20 cellular contexts compared by ENCODE assay signal in genomic region chr1:65445837-65446236, GRCh38. TPM values are rescaled to one million over a fixed set of nuclear protein-coding genes. Genes with fewer than 3 reads are reported as not detected.
DNase-seq lines count a peak whose midpoint lies in the region; ATAC-seq, FAIRE-seq and TF ChIP-seq lines count a peak whose summit lies in the region.
"Had no signal": no experiment of that assay in that cellular context is flagged by ENCODE, and none has a peak within 500 bp of the region (broad histone marks: within the 10 kb centered on the region; RNA-seq: fewer than 3 reads in every experiment).

No MANE protein-coding gene starts in this region.

- H3K4me3 ChIP-seq in A549 (no peak overlapping the region), IMR-90 (ENCODE audit: insufficient read depth, low read depth, low read length) (no peak overlapping the region), K562 (no peak overlapping the region), foreskin fibroblast (ENCODE audit: low read depth in 1 of 2, low read length in 2 of 2) (no peak overlapping the region)
- H3K4me3 ChIP-seq: BLaER1 treated with 17β-estradiol and CSF1 and Interleukin-3, amounts not matched to agents 10 nM and 100 nM had no signal

- H4K20me1 ChIP-seq in IMR-90 (ENCODE audit: insufficient read depth, low read length) (no peaks in the 10 kb centered on the region), K562 (replicated peaks; ENCODE audit: control insufficient read depth, insufficient read depth, low read length) (no peaks in the 10 kb centered on the region)
- H4K20me1 ChIP-seq: BLaER1 treated with 17β-estradiol and CSF1 and Interleukin-3, amounts not matched to agents 10 nM and 100 nM had no signal

- H3K27me3 ChIP-seq in IMR-90 (ENCODE audit: control insufficient read depth, insufficient read depth, low read length), result no peaks in the 10 kb centered on the region
- H3K27me3 ChIP-seq in K562 (ENCODE audit: control insufficient read depth in 2 of 2, insufficient read depth in 2 of 2, low read length in 2 of 2), result no peaks in the 10 kb centered on the region
- H3K27me3 ChIP-seq: BLaER1 treated with 17β-estradiol and CSF1 and Interleukin-3, amounts not matched to agents 10 nM and 100 nM had no signal

- H4K8ac ChIP-seq in IMR-90 (ENCODE audit: low read depth in 2 of 2, low read length in 2 of 2), result no peak overlapping the region

- CTCF ChIA-PET in A549 (lab: Yijun Ruan, JAX) (no interaction called here), IMR-90 (lab: Yijun Ruan, JAX) (no interaction called here), K562 (lab: Yijun Ruan, JAX; ENCODE audit: low intra/inter-chr PET ratio) (no interaction called here)

- no peak overlapping the region for H3K56ac ChIP-seq in IMR-90 (ENCODE audit: extremely low read depth, insufficient read depth, low read length)

- H3K4me1 ChIP-seq in A549 (no peaks in the 10 kb centered on the region), IMR-90 (ENCODE audit: control insufficient read depth, insufficient read depth, low read length) (peaks cover 5% of the 10 kb centered on the region), K562 (replicated peaks in 1 of 2; ENCODE audit: control insufficient read depth in 2 of 2, insufficient read depth in 2 of 2, low read length in 2 of 2) (peaks cover 3 to 4% of the 10 kb centered on the region in 2 experiments; a peak in 2 of 5 replicates)
- H3K4me1 ChIP-seq: Caco-2 had no signal

- DNase-seq in A549 (ENCODE audit: low read depth in 1 of 2, low spot score in 1 of 2) (no peak), IMR-90 (no peak), K562 (ENCODE audit: extremely low read depth in 1 of 4, low spot score in 3 of 4) (no peak), foreskin fibroblast (no peak), hippocampal formation (lab: John Stamatoyannopoulos, UW) (no peak)
- DNase-seq: 8988T; AML-193; Caco-2; Calu3; CD4-positive, alpha-beta T cell; CD8-positive, alpha-beta T cell; DMS79 treated with DMSO at 0.1 percent for 48 hours; GF-D8 had no signal

- H2BK15ac ChIP-seq in IMR-90 (ENCODE audit: low read depth, low read length), result no peak overlapping the region

- POLR2A ChIA-PET in A549 (lab: Yijun Ruan, JAX) (no interaction called here), IMR-90 (lab: Charles Lee; ENCODE audit: unreplicated experiment) (no interaction called here), K562 (lab: Yijun Ruan, JAX) (no interaction called here)

- dilution Hi-C loops in IMR-90 (cut with HindIII; ENCODE audit: low sequenced_read_pairs, unreplicated experiment), result no loop called here

- intact Hi-C loops in IMR-90 (cut with micrococcal nuclease), result no loop called here
- intact Hi-C loops in K562 (cut with micrococcal nuclease), result no loop called here

- no peak overlapping the region for H3K14ac ChIP-seq in IMR-90 (replicated peaks; ENCODE audit: low read depth, low read length)

- in situ Hi-C loops in IMR-90 (cut with MboI; ENCODE audit: low sequenced_read_pairs) (no loop called here), K562 (cut with MboI) (no loop called here)

- H3K23ac ChIP-seq in IMR-90 (ENCODE audit: low read depth, low read length), result no peak overlapping the region

- BruUV-seq in IMR-90 (replicated peaks; lab: Mats Ljungman, UMichigan), result no TSS peak
- BruUV-seq in K562 (replicated peaks; lab: Mats Ljungman, UMichigan), result no TSS peak

- no peak overlapping the region for H3K18ac ChIP-seq in IMR-90 (ENCODE audit: low read depth, low read length)

- H3K9ac ChIP-seq in IMR-90 (ENCODE audit: low read depth, low read length) (no peak overlapping the region), K562 (ENCODE audit: insufficient read depth in 1 of 2, low read depth in 2 of 2, low read length in 2 of 2) (no peak overlapping the region)
- H3K9ac ChIP-seq: BLaER1 treated with 17β-estradiol and CSF1 and Interleukin-3, amounts not matched to agents 10 nM and 100 nM had no signal

- no peak overlapping the region for H2BK20ac ChIP-seq in IMR-90 (ENCODE audit: low read depth, low read length)

- TF ChIP-seq EP300 in A549 (IDR thresholded peaks at IDR 0.05), result no peak
- TF ChIP-seq EP300 in K562 (IDR thresholded peaks at IDR 0.05; ENCODE audit: low read length), result no peak

- no peak overlapping the region for H4K91ac ChIP-seq in IMR-90 (ENCODE audit: insufficient read depth, low read depth, low read length)

- H2BK120ac ChIP-seq in IMR-90 (ENCODE audit: low read depth, low read length), result no peak overlapping the region

- no peak overlapping the region for H3K4me2 ChIP-seq in A549
- H3K4me2 ChIP-seq in IMR-90 (ENCODE audit: low read depth, low read length), result no peak overlapping the region
- no peak overlapping the region for H3K4me2 ChIP-seq in K562 (ENCODE audit: insufficient read depth, low read length)
- H3K4me2 ChIP-seq: BLaER1 treated with 17β-estradiol and CSF1 and Interleukin-3, amounts not matched to agents 10 nM and 100 nM had no signal

- no peaks in the 10 kb centered on the region for H3K9me1 ChIP-seq in IMR-90 (ENCODE audit: insufficient read depth, low read length)
- H3K9me1 ChIP-seq in K562 (ENCODE audit: control insufficient read depth, insufficient read depth, low read length), result no peaks in the 10 kb centered on the region

- H3K9me3 ChIP-seq in A549, result no peaks in the 10 kb centered on the region
- no peaks in the 10 kb centered on the region for H3K9me3 ChIP-seq in IMR-90 (ENCODE audit: control insufficient read depth, insufficient read depth, low read length)
- H3K9me3 ChIP-seq in K562 (replicated peaks; ENCODE audit: control insufficient read depth, insufficient read depth, low read depth, low read length), result no peaks in the 10 kb centered on the region
- H3K9me3 ChIP-seq: BLaER1 treated with 17β-estradiol and CSF1 and Interleukin-3, amounts not matched to agents 10 nM and 100 nM; Caco-2 had no signal

- H3K4ac ChIP-seq in IMR-90 (ENCODE audit: low read depth, low read length), result no peak overlapping the region

- H2AK5ac ChIP-seq in IMR-90 (ENCODE audit: low read depth, low read length), result no peak overlapping the region

- H2AK9ac ChIP-seq in IMR-90 (replicated peaks; ENCODE audit: low read depth, low read length, poor library complexity), result no peak overlapping the region

- no peak overlapping the region for H3K27ac ChIP-seq in A549
- H3K27ac ChIP-seq in IMR-90 (ENCODE audit: insufficient read depth, low read length), result no peak overlapping the region
- no peak overlapping the region for H3K27ac ChIP-seq in K562 (ENCODE audit: extremely low read depth, low read depth, low read length)
- H3K27ac ChIP-seq: BLaER1 treated with 17β-estradiol and CSF1 and Interleukin-3, amounts not matched to agents 10 nM and 100 nM; C4-2B had no signal

- FAIRE-seq in A549 (lab: Jason Lieb, UNC) (no peak), K562 (lab: Jason Lieb, UNC) (no peak)
- FAIRE-seq: A204.1, D721Med, GM12891, GM19239 had no signal

- H3K79me1 ChIP-seq in IMR-90 (ENCODE audit: low read depth in 1 of 2, low read length in 2 of 2), result no peaks in the 10 kb centered on the region

- 96% methylated on average over 1 of the region's 1 CpG for WGBS in A549 (ENCODE audit: missing lambda C conversion rate)
- WGBS in IMR-90 (ENCODE audit: extremely low coverage in 2 of 2, insufficient read length in 1 of 2), 2 experiments, result no CpG with 5 or more reads among the region's 1 CpG
- WGBS in K562 (ENCODE audit: insufficient coverage, low coverage, missing lambda C conversion rate), result 94% methylated on average over 1 of the region's 1 CpG

- ATAC-seq in A549 (no peak), IMR-90 (ENCODE audit: low read depth) (no peak), K562 (no peak), GM21529 (IDR thresholded peaks at IDR 0.05; ENCODE audit: unreplicated experiment) (no peak)
- ATAC-seq: CD8-positive, alpha-beta T cell had no signal

- no peak for TF ChIP-seq CTCF in A549 (IDR thresholded peaks at IDR 0.05)
- no peak for TF ChIP-seq CTCF in IMR-90 (conservative IDR thresholded peaks at IDR 0.05; ENCODE audit: low read depth, low read length)
- no peak for TF ChIP-seq CTCF in K562 (IDR thresholded peaks at IDR 0.05 in 2 of 3, conservative IDR thresholded peaks at IDR 0.05 in 1 of 3; ENCODE audit: insufficient read depth in 2 of 3, low read depth in 1 of 3, low read length in 3 of 3)
- no peak for TF ChIP-seq CTCF in foreskin fibroblast (IDR thresholded peaks at IDR 0.05; ENCODE audit: low read depth, low read length)

- TF ChIP-seq POLR2A in A549 (IDR thresholded peaks at IDR 0.05; ENCODE audit: low read length), result no peak
- TF ChIP-seq POLR2A in IMR-90 (IDR thresholded peaks at IDR 0.05; ENCODE audit: low read depth, low read length), result no peak
- no peak for TF ChIP-seq POLR2A in K562 (conservative IDR thresholded peaks at IDR 0.05)

- H3K36me3 ChIP-seq in IMR-90 (ENCODE audit: control insufficient read depth, insufficient read depth, low read length) (no peaks in the 10 kb centered on the region), K562 (ENCODE audit: control insufficient read depth, insufficient read depth, low read length) (no peaks in the 10 kb centered on the region; the same call in 2 of the 3 replicates)
- H3K36me3 ChIP-seq: BLaER1 treated with 17β-estradiol and CSF1 and Interleukin-3, amounts not matched to agents 10 nM and 100 nM had no signal

- no peak overlapping the region for H4K5ac ChIP-seq in IMR-90 (ENCODE audit: low read depth, low read length)

- no peak for TF ChIP-seq RAD21 in A549 (conservative IDR thresholded peaks at IDR 0.05 in 1 of 2, IDR thresholded peaks at IDR 0.05 in 1 of 2)
- TF ChIP-seq RAD21 in IMR-90 (IDR thresholded peaks at IDR 0.05; ENCODE audit: low read length), result no peak
- TF ChIP-seq RAD21 in K562 (CRISPR knock-in tag; conservative IDR thresholded peaks at IDR 0.05 in 1 of 2, IDR thresholded peaks at IDR 0.05 in 1 of 2), result no peak

- H2BK5ac ChIP-seq in IMR-90 (ENCODE audit: low read depth, low read length, poor library complexity, severe bottlenecking), result no peak overlapping the region

- H3K79me2 ChIP-seq in K562 (ENCODE audit: control insufficient read depth, insufficient read depth, low read length), result no peaks in the 10 kb centered on the region

- H2AFZ ChIP-seq in IMR-90 (replicated peaks; ENCODE audit: low read length, poor library complexity) (no peak overlapping the region), K562 (ENCODE audit: low read depth, low read length) (no peak overlapping the region)

RNA-seq across cellular contexts. Expression of gene LEPR, which starts 25.4 kb away (rescaled TPM):
- 6.5 and 6.7 TPM in 2 replicates for polyA plus RNA-seq in A549 (2011; rRNA removed)
- polyA plus RNA-seq in A549 (2012; cell fraction: cytosol; rRNA removed), result 0.59 and 0.80 TPM in 2 replicates
- 0.24 and 0.43 TPM in 2 replicates for polyA plus RNA-seq in A549 (2012; cell fraction: nucleus; rRNA removed)
- 2.8 to 3.3 TPM (median 3.1 TPM) in 3 replicates for polyA plus RNA-seq in A549 (2017; fragmentation: RNase III; extraction: RNeasy Plus Mini Kit Qiagen cat#74134 plus additional on column Dnase treatment)
- 3.4 and 3.9 TPM in 2 replicates for polyA minus RNA-seq in A549 (2011; rRNA and poly(A)+ RNA removed)
- 8.8 and 9.2 TPM in 2 replicates for total RNA-seq in IMR-90 (2012; rRNA removed)
- polyA plus RNA-seq in IMR-90 (2012; rRNA removed), result 1.9 and 2.1 TPM in 2 replicates
- polyA plus RNA-seq in IMR-90 (2012; cell fraction: cytosol; rRNA removed), result 0.35 and 0.43 TPM in 2 replicates
- 0.13 and 1.9 TPM in 2 replicates for polyA plus RNA-seq in IMR-90 (2012; cell fraction: nucleus; rRNA removed; ENCODE audit: low replicate concordance)
- 58.9 and 119 TPM in 2 replicates for total RNA-seq in K562 (2011; cell fraction: chromatin; rRNA removed; ENCODE audit: low replicate concordance)
- total RNA-seq in K562 (2011; cell fraction: nucleolus; rRNA removed), result 43.9 and 53.4 TPM in 2 replicates
- total RNA-seq in K562 (2011; cell fraction: nucleoplasm; rRNA removed), result 92.8 and 105 TPM in 2 replicates
- 26.0 and 26.5 TPM in 2 replicates for total RNA-seq in K562 (2014; rRNA removed)
- total RNA-seq in K562 (2014; rRNA removed; fragmentation: Illumina TruSeq; extraction: Trizol), result 55.0 and 58.4 TPM in 2 replicates
- 51.5 and 56.8 TPM in 2 replicates for total RNA-seq in K562 (2015; rRNA removed; fragmentation: Illumina TruSeq; extraction: Trizol)
- total RNA-seq in K562 (2021), result 43.1 and 43.6 TPM in 2 replicates
- polyA plus RNA-seq in K562 (2011; rRNA removed), result 83.7 and 111 TPM in 2 replicates
- polyA plus RNA-seq in K562 (2011; cell fraction: cytosol; rRNA removed), result 30.7 and 48.6 TPM in 2 replicates
- 25.8 and 36.4 TPM in 2 replicates for polyA plus RNA-seq in K562 (2011; cell fraction: nucleus; rRNA removed)
- 22.2 and 31.8 TPM in 2 replicates for polyA plus RNA-seq in K562 (2012)
- polyA plus RNA-seq in K562 (2014; fragmentation: Illumina TruSeq; extraction: Trizol), result 37.3 and 45.2 TPM in 2 replicates
- polyA plus RNA-seq in K562 (2014; fragmentation: Nextera tagmentation; extraction: Ambion mirVana), result 10 to 100 TPM; 12.2 to 18.1 TPM
- polyA plus RNA-seq in K562 (2014; rRNA removed), result 19.9 and 26.1 TPM in 2 replicates
- 197 and 201 TPM in 2 replicates for polyA minus RNA-seq in K562 (2011; rRNA and poly(A)+ RNA removed)
- 51.6 and 74.5 TPM in 2 replicates for polyA minus RNA-seq in K562 (2011; cell fraction: cytosol; rRNA and poly(A)+ RNA removed)
- 25.3 and 51.1 TPM in 2 replicates for polyA minus RNA-seq in K562 (2011; cell fraction: nucleus; rRNA and poly(A)+ RNA removed)

RNA-seq across cellular contexts. Expression of gene LEPROT, which starts 25.4 kb away (rescaled TPM):
- polyA plus RNA-seq in A549 (2011; rRNA removed), result 48.4 and 62.9 TPM in 2 replicates
- 20.6 and 23.8 TPM in 2 replicates for polyA plus RNA-seq in A549 (2012; cell fraction: cytosol; rRNA removed)
- 11.5 and 29.9 TPM in 2 replicates for polyA plus RNA-seq in A549 (2012; cell fraction: nucleus; rRNA removed)
- 49.5 to 57.6 TPM (median 51.2 TPM) in 3 replicates for polyA plus RNA-seq in A549 (2017; fragmentation: RNase III; extraction: RNeasy Plus Mini Kit Qiagen cat#74134 plus additional on column Dnase treatment)
- 40.3 and 42.5 TPM in 2 replicates for polyA minus RNA-seq in A549 (2011; rRNA and poly(A)+ RNA removed)
- total RNA-seq in IMR-90 (2012; rRNA removed), result 21.0 and 37.2 TPM in 2 replicates
- 30.5 and 40.2 TPM in 2 replicates for polyA plus RNA-seq in IMR-90 (2012; rRNA removed)
- polyA plus RNA-seq in IMR-90 (2012; cell fraction: cytosol; rRNA removed), result 14.2 and 24.4 TPM in 2 replicates
- 9.5 and 50.4 TPM in 2 replicates for polyA plus RNA-seq in IMR-90 (2012; cell fraction: nucleus; rRNA removed; ENCODE audit: low replicate concordance)
- total RNA-seq in K562 (2011; cell fraction: chromatin; rRNA removed; ENCODE audit: low replicate concordance), result 47.7 and 171 TPM in 2 replicates
- 33.7 and 49.6 TPM in 2 replicates for total RNA-seq in K562 (2011; cell fraction: nucleolus; rRNA removed)
- 135 and 209 TPM in 2 replicates for total RNA-seq in K562 (2011; cell fraction: nucleoplasm; rRNA removed)
- total RNA-seq in K562 (2014; rRNA removed), result 28.1 and 34.8 TPM in 2 replicates
- total RNA-seq in K562 (2014; rRNA removed; fragmentation: Illumina TruSeq; extraction: Trizol), result 45.8 and 52.8 TPM in 2 replicates
- total RNA-seq in K562 (2015; rRNA removed; fragmentation: Illumina TruSeq; extraction: Trizol), result 40.6 and 46.3 TPM in 2 replicates
- total RNA-seq in K562 (2021), result 38.2 and 42.9 TPM in 2 replicates
- polyA plus RNA-seq in K562 (2011; rRNA removed), result 84.0 and 97.5 TPM in 2 replicates
- 33.1 and 88.6 TPM in 2 replicates for polyA plus RNA-seq in K562 (2011; cell fraction: cytosol; rRNA removed)
- polyA plus RNA-seq in K562 (2011; cell fraction: nucleus; rRNA removed), result 88.8 and 104 TPM in 2 replicates
- polyA plus RNA-seq in K562 (2012), result 40.2 and 59.7 TPM in 2 replicates
- 44.0 and 47.4 TPM in 2 replicates for polyA plus RNA-seq in K562 (2014; fragmentation: Illumina TruSeq; extraction: Trizol)
- polyA plus RNA-seq in K562 (2014; fragmentation: Nextera tagmentation; extraction: Ambion mirVana), result 10 to 100 TPM; 30.7 to 38.5 TPM
- 53.4 and 54.9 TPM in 2 replicates for polyA plus RNA-seq in K562 (2014; rRNA removed)
- polyA minus RNA-seq in K562 (2011; rRNA and poly(A)+ RNA removed), result 65.3 and 66.8 TPM in 2 replicates
- 24.1 and 26.4 TPM in 2 replicates for polyA minus RNA-seq in K562 (2011; cell fraction: cytosol; rRNA and poly(A)+ RNA removed)
- polyA minus RNA-seq in K562 (2011; cell fraction: nucleus; rRNA and poly(A)+ RNA removed), result 68.3 and 104 TPM in 2 replicates

Comparison
In these comparisons a context has a peak if more than half of its experiments do, and no peak if none do; other contexts are left out.
1. Of the 35 proteins assayed by ChIP-seq in both K562 and A549: peak only in K562: none; only in A549: none; in both: CEBPB; in neither: 34.